Comparison of ENCODE assay signal across 8 cellular contexts in the genomic region with DNA sequence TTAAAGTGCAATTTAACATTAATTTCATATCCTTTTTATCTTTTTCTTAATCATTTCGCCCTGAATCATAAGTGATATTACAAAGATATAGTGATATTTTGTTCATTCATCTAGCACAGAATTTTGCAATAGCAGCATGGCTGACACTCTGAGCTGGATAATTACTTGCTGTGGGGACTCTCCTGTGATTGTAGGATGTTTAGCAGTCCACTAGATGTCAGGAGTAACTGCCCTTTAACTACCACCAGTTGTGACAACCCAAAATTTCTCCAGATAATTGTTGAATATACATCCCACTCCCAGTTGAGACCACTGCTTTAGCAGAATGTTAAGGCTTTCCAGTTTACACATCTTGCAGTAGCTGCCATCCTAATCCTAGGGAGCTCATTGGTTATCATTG.
DNase-seq lines count a peak whose midpoint lies in the region; ATAC-seq and TF ChIP-seq lines count a peak whose summit lies in the region.

No MANE protein-coding gene starts in this region.

- ATAC-seq in GM21737 (IDR thresholded peaks at IDR 0.05; ENCODE audit: unreplicated experiment), result no peak

- no peak for TF ChIP-seq CTCF in GM13976 (IDR thresholded peaks at IDR 0.05; ENCODE audit: borderline replicate concordance, control extremely low read depth, extremely low read depth, insufficient read depth, missing control alignments)

- DNase-seq in AML-193 (lab: John Stamatoyannopoulos, UW) (peak; percentile 87 to 93), GM13976 (ENCODE audit: low spot score) (peak; percentile 45), NCI-H524 (lab: John Stamatoyannopoulos, UW) (peak; percentile 26 to 46), lung microvascular endothelial cell (ENCODE audit: low read depth in 2 of 2) (peak; percentile 57 to 64), DMS114 treated with DMSO at 0.1 percent for 48 hours (lab: John Stamatoyannopoulos, UW; ENCODE audit: unreplicated experiment) (no peak), cortex of kidney (lab: John Stamatoyannopoulos, UW) (no peak)
- peak; percentile 23 for DNase-seq in central memory CD4-positive, alpha-beta T cell

- in situ Hi-C loops in GM13976 (cut with MboI; ENCODE audit: low sequenced_read_pairs, unreplicated experiment), result no loop called here

Comparison
In these comparisons a context has a peak if more than half of its experiments do, and no peak if none do; other contexts are left out.
1. DNase-seq: peak in AML-193 (2 of 2), GM13976 (single experiment), NCI-H524 (2 of 2), central memory CD4-positive, alpha-beta T cell (single experiment) and lung microvascular endothelial cell (2 of 2); none in DMS114 treated with DMSO at 0.1 percent for 48 hours (single experiment) and cortex of kidney (single experiment).